1 cellular context compared by ENCODE assay signal in the genomic region with DNA sequence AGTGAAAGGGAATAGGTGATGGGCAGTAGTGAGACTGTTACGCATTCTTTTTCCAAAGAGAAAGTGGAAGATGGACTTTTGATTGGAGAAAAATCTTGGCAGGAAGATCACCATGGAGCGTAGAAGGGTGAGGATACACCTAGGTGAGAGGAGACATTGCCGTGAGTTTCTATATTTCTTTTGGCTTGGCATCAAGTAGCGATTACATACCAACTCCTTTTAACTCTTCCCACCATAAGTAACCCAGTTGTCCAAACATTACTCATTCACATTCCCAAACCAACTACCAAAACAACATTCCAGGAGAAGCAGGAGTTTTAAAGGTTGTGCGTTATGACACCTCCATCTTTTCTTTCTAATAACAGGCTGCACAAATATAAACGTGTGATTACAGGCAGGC.
TF ChIP-seq lines count a peak whose summit lies in the region.

No MANE protein-coding gene starts in this region.

TF ChIP-seq in HepG2, 621 proteins besides CTCF, POLR2A, EP300 and RAD21:
- TF ChIP-seq ZNF788 (CRISPR knock-in tag; IDR thresholded peaks at IDR 0.05; ENCODE audit: borderline replicate concordance): no peak
- no peak for TF ChIP-seq ZNF781 (CRISPR knock-in tag; IDR thresholded peaks at IDR 0.05; ENCODE audit: borderline replicate concordance, not compliant biosample characterization)
- TF ChIP-seq HNF4A (CRISPR knock-in tag; IDR thresholded peaks at IDR 0.05): no peak
- TF ChIP-seq, protein P1, sequence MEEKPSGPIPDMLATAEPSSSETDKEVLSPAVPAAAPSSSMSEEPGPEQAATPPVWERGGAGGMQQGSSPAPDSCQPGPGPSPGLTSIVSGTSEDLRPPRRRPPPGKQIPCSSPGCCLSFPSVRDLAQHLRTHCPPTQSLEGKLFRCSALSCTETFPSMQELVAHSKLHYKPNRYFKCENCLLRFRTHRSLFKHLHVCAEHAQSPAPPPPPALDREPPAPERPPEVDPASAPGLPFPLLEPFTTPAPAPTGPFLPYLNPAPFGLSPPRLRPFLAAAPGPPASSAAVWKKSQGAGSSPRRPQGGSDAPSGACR (CRISPR knock-in tag; IDR thresholded peaks at IDR 0.05): no peak
- no peak for TF ChIP-seq HNRNPLL (IDR thresholded peaks at IDR 0.05; ENCODE audit: low read depth, low read length, poor library complexity, severe bottlenecking)
- no peak for TF ChIP-seq HMG20A (CRISPR knock-in tag; IDR thresholded peaks at IDR 0.05; ENCODE audit: borderline replicate concordance)
